Comparison of ENCODE assay signal across 11 cellular contexts in the genomic region with DNA sequence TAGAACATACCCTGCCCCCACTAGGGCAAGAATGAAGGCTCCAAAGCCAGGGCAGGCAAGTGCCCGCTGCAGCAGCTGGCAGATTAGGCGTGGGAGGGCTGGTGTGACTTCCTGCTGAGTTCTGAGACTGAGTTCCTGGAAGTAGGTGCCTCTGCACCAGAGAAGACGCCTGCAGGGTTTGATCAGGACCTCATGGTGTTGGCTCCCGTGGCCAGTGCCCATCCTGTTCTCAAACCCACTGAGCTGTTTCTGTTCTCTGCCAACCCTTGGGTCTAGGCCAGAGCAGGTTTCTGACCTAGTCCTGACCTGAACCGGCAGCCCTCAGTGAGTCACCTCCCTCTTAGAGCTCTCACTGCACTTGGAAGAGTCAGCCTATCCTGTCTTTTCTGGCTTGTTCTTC.
DNase-seq lines count a peak whose midpoint lies in the region; ATAC-seq and TF ChIP-seq lines count a peak whose summit lies in the region.
"Had no signal": no experiment of that assay in that cellular context is flagged by ENCODE, and none has a peak within 500 bp of the region (broad histone marks: within the 10 kb centered on the region; RNA-seq: fewer than 3 reads in every experiment).

No MANE protein-coding gene starts in this region.

- H3K4me3 Mint-ChIP-seq in CD4-positive, CD25-positive, alpha-beta regulatory T cell: peak overlapping the region in 1 of 4 donors; percentile 44
- no peak overlapping the region for H3K4me3 Mint-ChIP-seq in activated T-helper 2 cell treated with anti-CD3 and anti-CD28 coated beads, Interferon-gamma antibody, Interleukin-2, Interleukin-4, amounts not matched to agents 10 μg/mL and 5 μg/mL and 100 μg/mL, durations not matched to agents 14 hours and 24 hours and 36 hours (ENCODE audit: low read depth)
- H3K4me3 Mint-ChIP-seq in natural killer cell (peak overlapping the region; percentile 62), Caco-2 (ENCODE audit: unreplicated experiment) (no peak overlapping the region)
- H3K4me3 Mint-ChIP-seq: activated naive CD4-positive, alpha-beta T cell treated with anti-CD3 and anti-CD28 coated beads, Interleukin-2, amount 50 U/mL, for 24 hours had no signal

- no peak overlapping the region for H3K27ac Mint-ChIP-seq in CD4-positive, CD25-positive, alpha-beta regulatory T cell
- no peak overlapping the region for H3K27ac Mint-ChIP-seq in activated T-helper 2 cell treated with anti-CD3 and anti-CD28 coated beads, Interferon-gamma antibody, Interleukin-2, Interleukin-4, amounts not matched to agents 10 μg/mL and 5 μg/mL and 100 μg/mL, durations not matched to agents 14 hours and 24 hours and 36 hours
- H3K27ac Mint-ChIP-seq in natural killer cell (peak overlapping the region in 1 of 2 donors; percentile 24), Caco-2 (ENCODE audit: unreplicated experiment) (no peak overlapping the region)
- H3K27ac Mint-ChIP-seq: activated naive CD4-positive, alpha-beta T cell treated with anti-CD3 and anti-CD28 coated beads, Interleukin-2, amount 50 U/mL, for 24 hours had no signal

- peaks cover 0 to 2% (median 0%) of the 10 kb centered on the region in 7 donors for H3K9me3 Mint-ChIP-seq in CD4-positive, CD25-positive, alpha-beta regulatory T cell
- H3K9me3 Mint-ChIP-seq in activated T-helper 2 cell treated with anti-CD3 and anti-CD28 coated beads, Interferon-gamma antibody, Interleukin-2, Interleukin-4, amounts not matched to agents 10 μg/mL and 5 μg/mL and 100 μg/mL, durations not matched to agents 14 hours and 24 hours and 36 hours: no peaks in the 10 kb centered on the region
- H3K9me3 Mint-ChIP-seq in natural killer cell (no peaks in the 10 kb centered on the region), Caco-2 (ENCODE audit: unreplicated experiment) (no peaks in the 10 kb centered on the region)
- H3K9me3 Mint-ChIP-seq: activated naive CD4-positive, alpha-beta T cell treated with anti-CD3 and anti-CD28 coated beads, Interleukin-2, amount 50 U/mL, for 24 hours had no signal

- peak; percentile 50 to 53 for ATAC-seq in CD4-positive, CD25-positive, alpha-beta regulatory T cell (ENCODE audit: low read depth in 2 of 2)
- peak; percentile 74 to 87 (median 80) for ATAC-seq in natural killer cell
- no peak for ATAC-seq in sciatic nerve
- ATAC-seq: gastrocnemius medialis had no signal

- H3K9me2 ChIP-seq in MM.1S (replicated peaks; ENCODE audit: insufficient read depth, low read length): no peaks in the 10 kb centered on the region

- H3K27ac ChIP-seq in CD4-positive, CD25-positive, alpha-beta regulatory T cell (ENCODE audit: insufficient read depth, low read length, poor library complexity, severe bottlenecking): no peak overlapping the region
- H3K27ac ChIP-seq in MM.1S (ENCODE audit: low read length): no peak overlapping the region
- H3K27ac ChIP-seq: gastrocnemius medialis, upper lobe of left lung had no signal

- H3K36me3 Mint-ChIP-seq in CD4-positive, CD25-positive, alpha-beta regulatory T cell: no peaks in the 10 kb centered on the region
- no peaks in the 10 kb centered on the region for H3K36me3 Mint-ChIP-seq in activated T-helper 2 cell treated with anti-CD3 and anti-CD28 coated beads, Interferon-gamma antibody, Interleukin-2, Interleukin-4, amounts not matched to agents 10 μg/mL and 5 μg/mL and 100 μg/mL, durations not matched to agents 14 hours and 24 hours and 36 hours (ENCODE audit: low read depth)
- H3K36me3 Mint-ChIP-seq in natural killer cell: no peaks in the 10 kb centered on the region
- H3K36me3 Mint-ChIP-seq in Caco-2 (ENCODE audit: insufficient read depth, unreplicated experiment): no peaks in the 10 kb centered on the region
- H3K36me3 Mint-ChIP-seq: activated naive CD4-positive, alpha-beta T cell treated with anti-CD3 and anti-CD28 coated beads, Interleukin-2, amount 50 U/mL, for 24 hours had no signal

- no peak overlapping the region for H3K4me2 ChIP-seq in MM.1S (ENCODE audit: low read depth, low read length)

- no peaks in the 10 kb centered on the region for H3K9me3 ChIP-seq in CD4-positive, CD25-positive, alpha-beta regulatory T cell (ENCODE audit: control insufficient read depth in 2 of 2, low read length in 2 of 2)
- no peaks in the 10 kb centered on the region for H3K9me3 ChIP-seq in MM.1S (replicated peaks; ENCODE audit: insufficient read depth, low read length)
- no peaks in the 10 kb centered on the region for H3K9me3 ChIP-seq in Caco-2
- H3K9me3 ChIP-seq: gastrocnemius medialis, upper lobe of left lung had no signal

- no peaks in the 10 kb centered on the region for H3F3A ChIP-seq in MM.1S (ENCODE audit: insufficient read depth, low read length)

- no peak overlapping the region for H2AFZ ChIP-seq in MM.1S (ENCODE audit: low read length)

- TF ChIP-seq CTCF in MM.1S (IDR thresholded peaks at IDR 0.05; ENCODE audit: low read length) (no peak), natural killer cell (IDR thresholded peaks at IDR 0.05) (no peak), Caco-2 (IDR thresholded peaks at IDR 0.05; ENCODE audit: insufficient read depth in 1 of 2, low read depth in 1 of 2, low read length in 1 of 2, severe bottlenecking in 1 of 2, unreplicated experiment in 1 of 2) (no peak)

- no peaks in the 10 kb centered on the region for H4K20me1 ChIP-seq in MM.1S (ENCODE audit: insufficient read depth, low read length)

- H3K27me3 ChIP-seq in CD4-positive, CD25-positive, alpha-beta regulatory T cell (ENCODE audit: control insufficient read depth, insufficient read depth, low read length): no peaks in the 10 kb centered on the region
- H3K27me3 ChIP-seq in MM.1S (replicated peaks; ENCODE audit: insufficient read depth, low read length) (no peaks in the 10 kb centered on the region), Caco-2 (replicated peaks; ENCODE audit: control insufficient read depth, insufficient read depth, low read length) (no peaks in the 10 kb centered on the region)
- H3K27me3 ChIP-seq: gastrocnemius medialis, upper lobe of left lung had no signal

- no peaks in the 10 kb centered on the region for H3K27me3 Mint-ChIP-seq in CD4-positive, CD25-positive, alpha-beta regulatory T cell
- no peaks in the 10 kb centered on the region for H3K27me3 Mint-ChIP-seq in activated T-helper 2 cell treated with anti-CD3 and anti-CD28 coated beads, Interferon-gamma antibody, Interleukin-2, Interleukin-4, amounts not matched to agents 10 μg/mL and 5 μg/mL and 100 μg/mL, durations not matched to agents 14 hours and 24 hours and 36 hours (ENCODE audit: low read depth)
- H3K27me3 Mint-ChIP-seq in natural killer cell (ENCODE audit: low read depth in 2 of 2) (peaks cover 0 to 12% of the 10 kb centered on the region in 2 donors), Caco-2 (ENCODE audit: insufficient read depth, unreplicated experiment) (no peaks in the 10 kb centered on the region)
- H3K27me3 Mint-ChIP-seq: activated naive CD4-positive, alpha-beta T cell treated with anti-CD3 and anti-CD28 coated beads, Interleukin-2, amount 50 U/mL, for 24 hours had no signal

- no peak overlapping the region for H3K9ac ChIP-seq in MM.1S (ENCODE audit: low read length)

- H3K79me2 ChIP-seq in MM.1S (ENCODE audit: low read length): no peaks in the 10 kb centered on the region

- no peaks in the 10 kb centered on the region for H3K36me3 ChIP-seq in CD4-positive, CD25-positive, alpha-beta regulatory T cell (ENCODE audit: control insufficient read depth, insufficient read depth, low read length)
- H3K36me3 ChIP-seq in MM.1S (replicated peaks; ENCODE audit: insufficient read depth, low read length) (no peaks in the 10 kb centered on the region), Caco-2 (ENCODE audit: control insufficient read depth, insufficient read depth, low read length) (no peaks in the 10 kb centered on the region)
- H3K36me3 ChIP-seq: gastrocnemius medialis, upper lobe of left lung had no signal

- intact Hi-C loops in activated T-helper 2 cell treated with anti-CD3 and anti-CD28 coated beads, Interferon-gamma antibody, Interleukin-2, Interleukin-4, amounts not matched to agents 10 μg/mL and 5 μg/mL and 100 μg/mL, durations not matched to agents 14 hours and 24 hours and 36 hours (cut with micrococcal nuclease): loop anchor here (1.0 kb wide), 1 partner anchor 38 kb away; no protein-coding TSS in a partner anchor
- intact Hi-C loops in natural killer cell (cut with micrococcal nuclease) (no loop called here), sciatic nerve (cut with DNase I) (no loop called here), Caco-2 (cut with micrococcal nuclease; ENCODE audit: unreplicated experiment) (no loop called here)

- peaks cover 0 to 17% (median 5%) of the 10 kb centered on the region in 4 donors for H3K4me1 Mint-ChIP-seq in CD4-positive, CD25-positive, alpha-beta regulatory T cell
- peaks cover 20% of the 10 kb centered on the region for H3K4me1 Mint-ChIP-seq in activated T-helper 2 cell treated with anti-CD3 and anti-CD28 coated beads, Interferon-gamma antibody, Interleukin-2, Interleukin-4, amounts not matched to agents 10 μg/mL and 5 μg/mL and 100 μg/mL, durations not matched to agents 14 hours and 24 hours and 36 hours (ENCODE audit: low read depth)
- H3K4me1 Mint-ChIP-seq in natural killer cell: peaks cover 48 to 54% of the 10 kb centered on the region in 2 donors
- H3K4me1 Mint-ChIP-seq in Caco-2 (ENCODE audit: low read depth, unreplicated experiment): peaks cover 3% of the 10 kb centered on the region

- no TSS peak for BruUV-seq in Caco-2 (replicated peaks; lab: Mats Ljungman, UMichigan)

- CTCF ChIA-PET in Caco-2 (lab: Charles Lee): no interaction called here

- POLR2A ChIA-PET in Caco-2 (lab: Charles Lee): no interaction called here

- DNase-seq in CD4-positive, CD25-positive, alpha-beta regulatory T cell: peak in 2 of 3 donors; percentile 1 to 84
- DNase-seq in MM.1S (peak; percentile 8), natural killer cell (peak; percentile 15), sciatic nerve (ENCODE audit: low spot score) (no peak), Caco-2 (no peak), cerebellar cortex (ENCODE audit: low spot score) (no peak), NCI-H128 (lab: John Stamatoyannopoulos, UW; ENCODE audit: unreplicated experiment) (no peak)
- DNase-seq in activated T-helper 2 cell treated with anti-CD3 and anti-CD28 coated beads, Interferon-gamma antibody, Interleukin-2, Interleukin-4, amounts not matched to agents 10 μg/mL and 5 μg/mL and 100 μg/mL, durations not matched to agents 14 hours and 24 hours and 36 hours (ENCODE audit: low spot score): peak; percentile 8
- DNase-seq: gastrocnemius medialis had no signal

- no peak overlapping the region for H3K4me3 ChIP-seq in CD4-positive, CD25-positive, alpha-beta regulatory T cell (ENCODE audit: low read depth, low read length)
- H3K4me3 ChIP-seq in MM.1S (ENCODE audit: low read length): no peak overlapping the region
- H3K4me3 ChIP-seq in Caco-2 (ENCODE audit: low read depth, low read length): no peak overlapping the region
- H3K4me3 ChIP-seq: gastrocnemius medialis, upper lobe of left lung had no signal

- no peaks in the 10 kb centered on the region for H3K4me1 ChIP-seq in CD4-positive, CD25-positive, alpha-beta regulatory T cell (ENCODE audit: control insufficient read depth, insufficient read depth, low read length, poor library complexity, severe bottlenecking)
- H3K4me1 ChIP-seq in MM.1S (ENCODE audit: low read length) (no peaks in the 10 kb centered on the region), Caco-2 (no peaks in the 10 kb centered on the region)
- H3K4me1 ChIP-seq: gastrocnemius medialis, upper lobe of left lung had no signal

Comparison
In these comparisons a context has a peak if more than half of its experiments do, and no peak if none do; other contexts are left out.
1. DNase-seq: peak in CD4-positive, CD25-positive, alpha-beta regulatory T cell (2 of 3), MM.1S (single experiment), activated T-helper 2 cell treated with anti-CD3 and anti-CD28 coated beads, Interferon-gamma antibody, Interleukin-2, Interleukin-4, amounts not matched to agents 10 μg/mL and 5 μg/mL and 100 μg/mL, durations not matched to agents 14 hours and 24 hours and 36 hours (single experiment) and natural killer cell (single experiment); none in sciatic nerve (single experiment), Caco-2 (0 of 2), cerebellar cortex (single experiment) and NCI-H128 (single experiment).